ENCODE assay signal across 9 cellular contexts in the genomic region with DNA sequence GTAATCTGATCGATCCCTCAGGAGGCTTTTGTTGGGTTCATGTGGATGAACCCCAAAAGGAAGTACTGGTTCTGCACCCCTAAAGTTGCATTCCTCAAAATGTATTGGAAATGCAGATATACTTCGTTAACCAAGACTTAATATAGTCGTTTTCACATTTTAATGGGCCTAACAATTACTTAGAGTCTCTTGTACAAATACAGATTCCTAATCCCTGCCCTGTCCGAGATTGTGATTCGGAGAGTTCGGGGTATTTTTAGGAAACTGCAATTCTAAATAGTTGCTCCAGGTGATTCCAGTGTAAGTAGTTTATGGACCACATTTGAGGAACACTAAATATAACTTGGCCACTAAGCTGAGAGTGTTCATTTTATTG. TPM values are rescaled to one million over a fixed set of nuclear protein-coding genes. Genes with fewer than 3 reads are reported as not detected.
DNase-seq lines count a peak whose midpoint lies in the region; ATAC-seq, FAIRE-seq and TF ChIP-seq lines count a peak whose summit lies in the region.
"Had no signal": no experiment of that assay in that cellular context is flagged by ENCODE, and none has a peak within 500 bp of the region (broad histone marks: within the 10 kb centered on the region; RNA-seq: fewer than 3 reads in every experiment).

No MANE protein-coding gene starts in this region.

- peaks cover 0 to 3% of the 10 kb centered on the region in 2 donors for H3K4me1 ChIP-seq in small intestine (ENCODE audit: control insufficient read depth in 2 of 2, insufficient read depth in 1 of 2, low read depth in 1 of 2, low read length in 1 of 2)

- TF ChIP-seq CTCF in glutamatergic neuron (IDR thresholded peaks at IDR 0.05; ENCODE audit: partially characterized antibody, unreplicated experiment), result no peak

- H3K27me3 Mint-ChIP-seq in T-helper 17 cell (no peaks in the 10 kb centered on the region), glutamatergic neuron (ENCODE audit: unreplicated experiment) (no peaks in the 10 kb centered on the region)

- H3K36me3 ChIP-seq in H7 (replicated peaks; ENCODE audit: control insufficient read depth, insufficient read depth, low read length), result peaks cover 8% of the 10 kb centered on the region
- peaks cover 0 to 5% of the 10 kb centered on the region in 2 donors for H3K36me3 ChIP-seq in small intestine (ENCODE audit: control insufficient read depth in 2 of 2, insufficient read depth in 2 of 2, low read length in 2 of 2)

- DNase-seq in H7, result no peak
- DNase-seq in T-helper 17 cell, result no peak
- DNase-seq in glutamatergic neuron, result no peak
- DNase-seq in small intestine, result no peak
- no peak for DNase-seq in NCI-H69 (lab: John Stamatoyannopoulos, UW)
- DNase-seq: stimulated activated CD8-positive, alpha-beta memory T cell treated with anti-CD3 and anti-CD28 coated beads, Interleukin-4, amount 100 ng/mL, for 48 hours had no signal

- H3K27ac ChIP-seq in small intestine (ENCODE audit: low read depth in 1 of 2, low read length in 1 of 2), result no peak overlapping the region

- H3K4me1 Mint-ChIP-seq in T-helper 17 cell (peaks cover 14% of the 10 kb centered on the region), glutamatergic neuron (ENCODE audit: low read depth, unreplicated experiment) (peaks cover 4% of the 10 kb centered on the region)

- H3K36me3 Mint-ChIP-seq in T-helper 17 cell (ENCODE audit: low read depth), result no peaks in the 10 kb centered on the region
- no peaks in the 10 kb centered on the region for H3K36me3 Mint-ChIP-seq in glutamatergic neuron (ENCODE audit: unreplicated experiment)

- H3K4me3 ChIP-seq in H7 (ENCODE audit: insufficient read depth, low read depth, low read length), result peak overlapping the region; percentile 79
- peak overlapping the region; percentile 74 to 85 for H3K4me3 ChIP-seq in small intestine (ENCODE audit: low read depth in 1 of 2, low read length in 2 of 2)

- 6 to 12% (median 11%) methylated on average over 6 of the region's 6 CpGs for WGBS in small intestine, 3 donors

- H3K27me3 ChIP-seq in H7 (ENCODE audit: control insufficient read depth, insufficient read depth, low read length), result no peaks in the 10 kb centered on the region
- H3K27me3 ChIP-seq in small intestine (ENCODE audit: control insufficient read depth in 2 of 2, insufficient read depth in 2 of 2, low read length in 2 of 2), result no peaks in the 10 kb centered on the region

- peak overlapping the region; percentile 98 for H3K27ac Mint-ChIP-seq in T-helper 17 cell
- H3K27ac Mint-ChIP-seq in glutamatergic neuron (ENCODE audit: unreplicated experiment), result peak overlapping the region; percentile 97

- ATAC-seq in T-helper 17 cell (no peak), GM21423 (IDR thresholded peaks at IDR 0.05; ENCODE audit: unreplicated experiment) (no peak), HG02571 (IDR thresholded peaks at IDR 0.05; ENCODE audit: unreplicated experiment) (no peak), HG02610 (IDR thresholded peaks at IDR 0.05; ENCODE audit: unreplicated experiment) (no peak)

- FAIRE-seq in small intestine (lab: Jason Lieb, UNC), result no peak

- H3K4me3 Mint-ChIP-seq in T-helper 17 cell, result peak overlapping the region; percentile 93
- peak overlapping the region; percentile 96 for H3K4me3 Mint-ChIP-seq in glutamatergic neuron (ENCODE audit: unreplicated experiment)

- peaks cover 3% of the 10 kb centered on the region for H3K9me3 Mint-ChIP-seq in glutamatergic neuron (ENCODE audit: unreplicated experiment)

- H3K9me3 ChIP-seq in T-helper 17 cell (ENCODE audit: control insufficient read depth, low read length, poor library complexity, severe bottlenecking) (no peaks in the 10 kb centered on the region), small intestine (ENCODE audit: control insufficient read depth, low read depth) (no peaks in the 10 kb centered on the region)

RNA-seq across cellular contexts. Expression of gene TRUB1, which starts 0.8 kb away (rescaled TPM):
- 22.9 and 27.2 TPM in 2 replicates for total RNA-seq in H7 (2014; rRNA removed; shearing (Covaris generic))
- total RNA-seq in T-helper 17 cell (10 to 100 TPM in 1 of 2 donors, 1 to 10 TPM in 1; 7.5 to 10.5 TPM), glutamatergic neuron (ENCODE audit: unreplicated experiment) (32.8 TPM)
- 10 to 100 TPM in 1 of 3 donors, 1 to 10 TPM in 2; 3.0 to 11.5 (median 7.6) TPM for polyA plus RNA-seq in small intestine
